In the genomic region with DNA sequence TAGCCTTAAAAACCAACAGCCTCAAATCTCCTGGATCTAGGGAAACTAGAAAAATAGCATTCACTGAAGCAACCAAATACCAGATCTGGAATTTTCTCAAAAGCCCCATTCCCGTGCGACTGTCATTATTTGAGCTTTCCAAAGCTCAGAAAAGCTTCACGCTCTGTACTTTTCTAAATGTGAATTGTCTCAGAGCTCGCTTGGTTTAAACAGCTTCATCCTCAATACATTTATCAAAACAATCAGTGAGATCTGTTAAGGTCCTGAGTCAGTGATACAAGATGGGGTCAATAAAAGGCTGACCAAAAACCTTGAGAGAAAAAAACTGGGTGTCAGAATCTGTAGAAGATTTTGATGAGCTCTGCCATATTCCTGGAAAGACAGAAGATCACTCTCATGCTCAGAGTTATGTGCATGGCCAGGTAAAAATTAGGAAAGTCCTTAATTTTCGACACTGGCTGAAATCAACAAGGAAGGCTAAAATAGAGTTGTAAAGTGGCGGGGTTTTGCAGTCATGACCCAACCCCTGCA, we compare ENCODE assay signal across 36 cellular contexts.
"Had no signal": no experiment of that assay in that cellular context is flagged by ENCODE, and none has a peak within 500 bp of the region (broad histone marks: within the 10 kb centered on the region; RNA-seq: fewer than 3 reads in every experiment).

No MANE protein-coding gene starts in this region.

- H3K4me3 ChIP-seq: MG63 had no signal

- H3K9me3 ChIP-seq: MG63 had no signal

- H3K36me3 ChIP-seq: MG63 had no signal

- DNase-seq: Kasumi-1, MG63, MM.1S, MV-4-11, NCI-H1048, NCI-H1092, NCI-H1092 treated with DMSO at 0.1 percent for 48 hours, NCI-H1105, NCI-H1105 treated with DMSO at 0.1 percent for 48 hours, NCI-H1417, NCI-H1417 treated with DMSO at 0.1 percent for 48 hours, NCI-H1436, NCI-H1436 treated with DMSO at 0.1 percent for 48 hours, NCI-H146, NCI-H1694, NCI-H1694 treated with DMSO at 0.1 percent for 48 hours, NCI-H187, NCI-H187 treated with DMSO at 0.1 percent for 48 hours, NCI-H1930, NCI-H2029, NCI-H2029 treated with DMSO at 0.1 percent for 48 hours, NCI-H2081, NCI-H2081 treated with DMSO at 0.1 percent for 48 hours, NCI-H2107, NCI-H2171, NCI-H2171 treated with DMSO at 0.1 percent for 48 hours, NCI-H2227 treated with DMSO at 0.1 percent for 48 hours, NCI-H226, NCI-H345, NCI-H446, NCI-H446 treated with DMSO at 0.1 percent for 48 hours, NCI-H510A, NCI-H510A treated with DMSO at 0.1 percent for 48 hours, NCI-H524, NCI-H524 treated with DMSO at 0.1 percent for 48 hours, NCI-H526 had no signal
